ENCODE assay signal across 9 cellular contexts in genomic region chr20:10848810-10849370, GRCh38.
DNase-seq lines count a peak whose midpoint lies in the region; ATAC-seq, FAIRE-seq and TF ChIP-seq lines count a peak whose summit lies in the region.
"Had no signal": no experiment of that assay in that cellular context is flagged by ENCODE, and none has a peak within 500 bp of the region (broad histone marks: within the 10 kb centered on the region; RNA-seq: fewer than 3 reads in every experiment).

No MANE protein-coding gene starts in this region.

- H3K27me3 ChIP-seq in PC-9 (ENCODE audit: insufficient read depth, low read depth) (no peaks in the 10 kb centered on the region), small intestine (ENCODE audit: control insufficient read depth in 2 of 2, insufficient read depth in 2 of 2, low read length in 2 of 2) (no peaks in the 10 kb centered on the region), prostate gland (replicated peaks; ENCODE audit: insufficient read depth) (no peaks in the 10 kb centered on the region)
- H3K27me3 ChIP-seq: cardiac muscle cell had no signal

- 36 to 42% (median 40%) methylated on average over 6 of the region's 6 CpGs for WGBS in small intestine, 3 donors
- WGBS in prostate gland: 33% methylated on average over 6 of the region's 6 CpGs

- H3K36me3 ChIP-seq in PC-9 (ENCODE audit: low read depth) (no peaks in the 10 kb centered on the region), small intestine (ENCODE audit: control insufficient read depth in 2 of 2, insufficient read depth in 2 of 2, low read length in 2 of 2) (no peaks in the 10 kb centered on the region), prostate gland (no peaks in the 10 kb centered on the region)
- H3K36me3 ChIP-seq: cardiac muscle cell had no signal

- no peak for FAIRE-seq in small intestine (lab: Jason Lieb, UNC)

- H3F3A ChIP-seq in PC-9 (ENCODE audit: insufficient read depth, low read depth): peaks cover 9% of the 10 kb centered on the region

- H3K27ac ChIP-seq in PC-9 (no peak overlapping the region), small intestine (ENCODE audit: low read depth in 1 of 2, low read length in 1 of 2) (peak overlapping the region; percentile 15 to 24), prostate gland (no peak overlapping the region)
- H3K27ac ChIP-seq: cardiac muscle cell had no signal

- no peaks in the 10 kb centered on the region for H4K20me1 ChIP-seq in PC-9 (ENCODE audit: insufficient read depth)

- CTCF ChIA-PET in PC-9 (lab: Charles Lee): no interaction called here

- H3K4me1 ChIP-seq in PC-9 (replicated peaks; ENCODE audit: insufficient read depth) (peaks cover 10% of the 10 kb centered on the region; the same call in 1 of the 2 replicates), small intestine (ENCODE audit: control insufficient read depth in 2 of 2, insufficient read depth in 1 of 2, low read depth in 1 of 2, low read length in 1 of 2) (no peaks in the 10 kb centered on the region), prostate gland (replicated peaks) (no peaks in the 10 kb centered on the region)

- no peak overlapping the region for H2AFZ ChIP-seq in PC-9

- no TSS peak for BruUV-seq in PC-9 (replicated peaks; lab: Mats Ljungman, UMichigan)

- intact Hi-C loops in PC-9 (cut with micrococcal nuclease; ENCODE audit: unreplicated experiment) (loop anchor here (1.0 to 5.0 kb wide), 2 partner anchors 153 to 174 kb away; no protein-coding TSS in a partner anchor), prostate gland (cut with DNase I) (no loop called here)

- ATAC-seq in GM19023 (IDR thresholded peaks at IDR 0.05; ENCODE audit: unreplicated experiment): peak; percentile 69

- POLR2A ChIA-PET in PC-9 (lab: Charles Lee; ENCODE audit: unreplicated experiment): interaction anchor here (0.6 kb wide), 1 partner anchor 61 kb away, joined by 3 read pairs; no protein-coding TSS in a partner anchor

- H3K9me3 ChIP-seq in PC-9 (ENCODE audit: insufficient read depth, low read depth) (no peaks in the 10 kb centered on the region), small intestine (ENCODE audit: control insufficient read depth, low read depth) (no peaks in the 10 kb centered on the region), prostate gland (no peaks in the 10 kb centered on the region)

- TF ChIP-seq POLR2A in prostate gland (IDR thresholded peaks at IDR 0.05): no peak

- H3K4me3 ChIP-seq in PC-9: no peak overlapping the region
- H3K4me3 ChIP-seq in foreskin fibroblast (ENCODE audit: low read depth in 1 of 2, low read length in 2 of 2): no peak overlapping the region
- no peak overlapping the region for H3K4me3 ChIP-seq in small intestine (ENCODE audit: low read depth in 1 of 2, low read length in 2 of 2)
- no peak overlapping the region for H3K4me3 ChIP-seq in prostate gland
- H3K4me3 ChIP-seq: cardiac muscle cell had no signal

- no peaks in the 10 kb centered on the region for H3K79me2 ChIP-seq in PC-9 (ENCODE audit: low read depth)

- DNase-seq in PC-9 (peak; percentile 49 to 71), foreskin fibroblast (peak; percentile 88 to 94), small intestine (peak; percentile 19), prostate gland (ENCODE audit: low spot score) (no peak), NCI-H1105 treated with DMSO at 0.1 percent for 48 hours (lab: John Stamatoyannopoulos, UW) (no peak), NCI-H82 (lab: John Stamatoyannopoulos, UW) (no peak)
- DNase-seq in stimulated activated naive CD4-positive, alpha-beta T cell treated with Interleukin-2 at 50 U/mL for 16 hours (lab: John Stamatoyannopoulos, UW): no peak

- TF ChIP-seq CTCF in PC-9 (conservative IDR thresholded peaks at IDR 0.05) (no peak), foreskin fibroblast (IDR thresholded peaks at IDR 0.05; ENCODE audit: low read depth, low read length) (no peak), prostate gland (IDR thresholded peaks at IDR 0.05) (no peak)

- H3K4me2 ChIP-seq in PC-9: 0 out of 2 replicates have a peak overlapping the region, but pooled peaks have one; percentile 22

- H3K9me2 ChIP-seq in PC-9 (ENCODE audit: insufficient read depth): no peaks in the 10 kb centered on the region

Comparison
In these comparisons a context has a peak if more than half of its experiments do, and no peak if none do; other contexts are left out.
1. DNase-seq: peak in PC-9 (2 of 2), foreskin fibroblast (2 of 2) and small intestine (single experiment); none in prostate gland (single experiment), NCI-H1105 treated with DMSO at 0.1 percent for 48 hours (single experiment), NCI-H82 (single experiment) and stimulated activated naive CD4-positive, alpha-beta T cell treated with Interleukin-2 at 50 U/mL for 16 hours (single experiment).
2. H3K27ac ChIP-seq: peak in small intestine (2 of 2); none in PC-9 (single experiment) and prostate gland (0 of 2).